ENCODE assay signal across 20 cellular contexts in genomic region chr2:10392100-10392499, GRCh38.
"Had no signal": no experiment of that assay in that cellular context is flagged by ENCODE, and none has a peak within 500 bp of the region (broad histone marks: within the 10 kb centered on the region; RNA-seq: fewer than 3 reads in every experiment).

No MANE protein-coding gene starts in this region.

- H3K9me3 Mint-ChIP-seq: activated CD4-positive, alpha-beta T cell treated with anti-CD3 and anti-CD28 coated beads, Interleukin-2, amount 10 ng/mL, durations not matched to agents 7 days and 5 days; naive B cell; T-helper 2 cell treated with Interferon-gamma antibody and Interleukin-4, amounts not matched to agents 5 μg/mL and 100 μg/mL, for 36 hours had no signal

- H3K27ac ChIP-seq: coronary artery, ovary, psoas muscle, vagina had no signal

- H3K27me3 Mint-ChIP-seq: activated CD4-positive, alpha-beta T cell treated with anti-CD3 and anti-CD28 coated beads, Interleukin-2, amount 10 ng/mL, durations not matched to agents 7 days and 5 days; naive B cell had no signal

- H3K9me3 ChIP-seq: esophagus squamous epithelium, heart right ventricle, left ventricle myocardium inferior, mucosa of descending colon, ovary, psoas muscle, stomach, vagina had no signal

- H3K36me3 ChIP-seq: esophagus squamous epithelium, heart right ventricle, left ventricle myocardium inferior, ovary, vagina had no signal

- H3K27ac Mint-ChIP-seq: activated CD4-positive, alpha-beta T cell treated with anti-CD3 and anti-CD28 coated beads, Interleukin-2, amount 10 ng/mL, durations not matched to agents 7 days and 5 days; T-helper 2 cell treated with Interferon-gamma antibody and Interleukin-4, amounts not matched to agents 5 μg/mL and 100 μg/mL, for 36 hours had no signal

- H3K4me3 Mint-ChIP-seq: activated CD4-positive, alpha-beta T cell treated with anti-CD3 and anti-CD28 coated beads, Interleukin-2, amount 10 ng/mL, durations not matched to agents 7 days and 5 days; T-helper 2 cell treated with Interferon-gamma antibody and Interleukin-4, amounts not matched to agents 5 μg/mL and 100 μg/mL, for 36 hours had no signal

- H3K27me3 ChIP-seq: esophagus squamous epithelium, heart right ventricle, ovary, stomach, vagina had no signal

- DNase-seq: activated CD4-positive, alpha-beta T cell treated with anti-CD3 and anti-CD28 coated beads, Interleukin-2, amount 10 ng/mL, durations not matched to agents 7 days and 5 days; activated CD4-positive, CD25-positive, alpha-beta regulatory T cell; activated CD8-positive, alpha-beta memory T cell treated with anti-CD3 and anti-CD28 coated beads for 24 hours; activated CD8-positive, alpha-beta memory T cell treated with anti-CD3 and anti-CD28 coated beads, Interleukin-2, amount 50 U/mL, for 48 hours; anterior cingulate cortex; esophagus squamous epithelium; heart right ventricle; kidney glomerular epithelial cell; left ventricle myocardium inferior; mucosa of descending colon; naive B cell; ovary; psoas muscle; SW 1271 had no signal

- H3K4me3 ChIP-seq: coronary artery, esophagus squamous epithelium, heart right ventricle, left ventricle myocardium inferior, mucosa of descending colon, ovary, psoas muscle, skin epidermis, stomach, vagina had no signal

- H3K36me3 Mint-ChIP-seq: naive B cell had no signal

- ATAC-seq: heart right ventricle, psoas muscle, right cardiac atrium had no signal
